ENCODE assay signal across 8 cellular contexts in the genomic region with DNA sequence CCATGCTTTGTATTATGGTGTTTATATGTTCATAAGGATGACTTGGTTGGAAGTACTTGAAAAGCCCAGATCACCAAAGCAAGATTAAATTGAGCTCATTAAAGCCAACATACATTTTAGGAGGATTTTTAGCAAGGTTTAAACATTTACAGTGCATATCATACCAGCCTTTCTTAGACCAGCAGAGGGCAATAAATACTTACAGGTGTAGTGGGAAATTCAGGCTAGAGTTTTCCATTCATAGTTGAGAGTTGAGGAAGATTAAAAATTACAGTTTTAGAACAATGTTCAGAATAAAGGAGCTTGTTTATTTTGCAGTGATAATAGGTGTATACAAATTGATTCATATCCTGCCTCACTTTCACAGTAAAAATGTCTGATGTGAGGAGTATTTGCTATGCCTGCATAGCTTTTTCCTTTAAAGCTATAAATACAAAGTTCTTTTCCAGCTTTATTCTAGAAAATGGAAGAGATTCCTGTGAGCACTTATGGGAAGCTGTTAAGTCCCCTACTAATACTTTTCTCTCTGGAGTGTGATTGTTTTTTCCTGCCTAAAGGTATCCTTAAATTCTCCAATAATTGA. TPM values are rescaled to one million over a fixed set of nuclear protein-coding genes. Genes with fewer than 3 reads are reported as not detected.
DNase-seq lines count a peak whose midpoint lies in the region; ATAC-seq, FAIRE-seq and TF ChIP-seq lines count a peak whose summit lies in the region.

No MANE protein-coding gene starts in this region.

- peak; percentile 19 for TF ChIP-seq CTCF in HL-60 (IDR thresholded peaks at IDR 0.05; ENCODE audit: insufficient read depth, low read length)
- TF ChIP-seq CTCF in fibroblast of villous mesenchyme (IDR thresholded peaks at IDR 0.05; ENCODE audit: insufficient read depth, low read depth, low read length), result peak; percentile 80
- peak in 3 of 4 donors; percentile 42 to 60 (median 54) for TF ChIP-seq CTCF in pancreas (IDR thresholded peaks at IDR 0.05)

- no peak overlapping the region for H3K4me3 Mint-ChIP-seq in T-helper 17 cell

- H3K4me1 Mint-ChIP-seq in T-helper 17 cell, result peaks cover 10% of the 10 kb centered on the region

- no peaks in the 10 kb centered on the region for H3K27me3 ChIP-seq in HL-60 (ENCODE audit: insufficient read depth, poor library complexity, severe bottlenecking)
- no peaks in the 10 kb centered on the region for H3K27me3 ChIP-seq in pancreas

- H3K36me3 ChIP-seq in pancreas, result no peaks in the 10 kb centered on the region

- no peak overlapping the region for H3K27ac Mint-ChIP-seq in T-helper 17 cell

- H3K27ac ChIP-seq in HL-60 (replicated peaks), result no peak overlapping the region
- no peak overlapping the region for H3K27ac ChIP-seq in pancreas

- H3K9me3 ChIP-seq in T-helper 17 cell (ENCODE audit: control insufficient read depth, low read length, poor library complexity, severe bottlenecking), result no peaks in the 10 kb centered on the region
- no peaks in the 10 kb centered on the region for H3K9me3 ChIP-seq in pancreas

- H3K27me3 Mint-ChIP-seq in T-helper 17 cell, result no peaks in the 10 kb centered on the region

- peak; percentile 97 for FAIRE-seq in pancreas (lab: Jason Lieb, UNC)

- no peaks in the 10 kb centered on the region for H3K36me3 Mint-ChIP-seq in T-helper 17 cell (ENCODE audit: low read depth)

- ATAC-seq in T-helper 17 cell, result peak; percentile 66
- peak; percentile 77 to 97 (median 94) for ATAC-seq in pancreas
- no peak for ATAC-seq in GM18498 (IDR thresholded peaks at IDR 0.05; ENCODE audit: unreplicated experiment)
- ATAC-seq in HG03378 (IDR thresholded peaks at IDR 0.05; ENCODE audit: unreplicated experiment), result no peak
- ATAC-seq in HG02973 (IDR thresholded peaks at IDR 0.05; ENCODE audit: unreplicated experiment), result no peak

- intact Hi-C loops in pancreas (cut with DNase I), result loop anchor here (5.0 to 10.0 kb wide), 2 partner anchors 221 to 384 kb away; no protein-coding TSS in a partner anchor

- H3K4me1 ChIP-seq in pancreas, result no peaks in the 10 kb centered on the region

- H3K4me3 ChIP-seq in HL-60 (replicated peaks; ENCODE audit: insufficient read depth, low read length) (no peak overlapping the region), fibroblast of villous mesenchyme (ENCODE audit: low read depth, low read length) (no peak overlapping the region), pancreas (no peak overlapping the region)

- DNase-seq in COLO829 (ENCODE audit: low spot score), result peak; percentile 53
- peak in 1 of 2 experiments; percentile 5 for DNase-seq in HL-60 (ENCODE audit: low read depth in 1 of 2, low spot score in 1 of 2)
- DNase-seq in T-helper 17 cell, result no peak
- DNase-seq in fibroblast of villous mesenchyme (ENCODE audit: low read depth), result peak; percentile 73
- no peak for DNase-seq in pancreas

RNA-seq across cellular contexts. Expression of a gene that starts 35.3 kb away (rescaled TPM):
- 1 to 10 TPM in 1 of 2 donors, under 1 TPM in 1; 0.72 to 1.7 TPM for total RNA-seq in T-helper 17 cell
- total RNA-seq in fibroblast of villous mesenchyme, result 13.2 and 16.0 TPM in 2 replicates
- 1 to 10 TPM in 1 of 6 donors, under 1 TPM in 5; 0.05 to 1.1 (median 0.49) TPM for total RNA-seq in pancreas
- under 1 TPM; 0.19 to 0.87 TPM for polyA plus RNA-seq in pancreas

RNA-seq across cellular contexts. Expression of a gene that starts 35.5 kb away (rescaled TPM):
- 1 to 10 TPM; 9.2 to 9.5 TPM for total RNA-seq in T-helper 17 cell
- 14.5 and 22.9 TPM in 2 replicates for total RNA-seq in fibroblast of villous mesenchyme
- total RNA-seq in pancreas, result 10 to 100 TPM in 1 of 6 donors, 1 to 10 TPM in 5; 3.3 to 10.1 (median 5.3) TPM
- 1 to 10 TPM; 3.1 to 4.5 TPM for polyA plus RNA-seq in pancreas

Comparison
In these comparisons a context has a peak if more than half of its experiments do, and no peak if none do; other contexts are left out.
1. DNase-seq: peak in COLO829 (single experiment) and fibroblast of villous mesenchyme (single experiment); none in T-helper 17 cell (0 of 3) and pancreas (0 of 6).
2. CTCF ChIP-seq: peak in every context shown above with its lines; median percentile 80 in fibroblast of villous mesenchyme; 54 in pancreas; 19 in HL-60.
3. ATAC-seq: peak in T-helper 17 cell (single experiment) and pancreas (4 of 4); none in GM18498 (single experiment), HG03378 (single experiment) and HG02973 (single experiment).